ENCODE assay signal across 11 cellular contexts in genomic region chr12:52149651-52150241, GRCh38. TPM values are rescaled to one million over a fixed set of nuclear protein-coding genes. Genes with fewer than 3 reads are reported as not detected.
DNase-seq lines count a peak whose midpoint lies in the region; TF ChIP-seq lines count a peak whose summit lies in the region.
"Had no signal": no experiment of that assay in that cellular context is flagged by ENCODE, and none has a peak within 500 bp of the region (broad histone marks: within the 10 kb centered on the region; RNA-seq: fewer than 3 reads in every experiment).

No MANE protein-coding gene starts in this region.

- TF ChIP-seq CTCF in sigmoid colon (IDR thresholded peaks at IDR 0.05), result no peak

- intact Hi-C loops in sigmoid colon (cut with DNase I), result loop anchor here (5.0 to 10.0 kb wide), 2 partner anchors 435 to 833 kb away; no protein-coding TSS in a partner anchor

- H3K27ac ChIP-seq in esophagus (ENCODE audit: low read depth in 2 of 2, low read length in 1 of 2) (peak overlapping the region; percentile 99 to 100), sigmoid colon (peak overlapping the region; percentile 63 to 87 (median 80))

- peaks cover 6 to 66% of the 10 kb centered on the region in 2 donors for H3K4me1 ChIP-seq in esophagus (ENCODE audit: control insufficient read depth in 2 of 2, insufficient read depth in 2 of 2, low read length in 1 of 2)
- H3K4me1 ChIP-seq in sigmoid colon, result peaks cover 0 to 46% (median 38%) of the 10 kb centered on the region in 4 donors

- WGBS in esophagus, 2 donors, result 65 to 80% methylated on average over 5 of the region's 5 CpGs
- 82 to 89% methylated on average over 5 of the region's 5 CpGs for WGBS in sigmoid colon, 2 donors

- H3K27me3 ChIP-seq in esophagus (ENCODE audit: control insufficient read depth in 1 of 2, insufficient read depth in 2 of 2, low read length in 2 of 2), result no peaks in the 10 kb centered on the region
- H3K27me3 ChIP-seq in sigmoid colon, result no peaks in the 10 kb centered on the region

- H3K36me3 ChIP-seq in esophagus (ENCODE audit: control insufficient read depth in 2 of 2, insufficient read depth in 2 of 2, low read length in 1 of 2) (peaks cover 0 to 2% of the 10 kb centered on the region in 2 donors), sigmoid colon (no peaks in the 10 kb centered on the region)

- no peaks in the 10 kb centered on the region for H3K9me3 ChIP-seq in esophagus (ENCODE audit: control insufficient read depth in 2 of 2, insufficient read depth in 1 of 2, low read depth in 1 of 2, low read length in 1 of 2)
- H3K9me3 ChIP-seq in sigmoid colon, result no peaks in the 10 kb centered on the region

- no peak for TF ChIP-seq EP300 in sigmoid colon (IDR thresholded peaks at IDR 0.05)

- H3K4me3 ChIP-seq in esophagus (ENCODE audit: low read depth in 1 of 2, low read length in 2 of 2), result no peak overlapping the region
- no peak overlapping the region for H3K4me3 ChIP-seq in sigmoid colon

- DNase-seq in Daoy (ENCODE audit: low read depth), result peak; percentile 69
- DNase-seq in RPMI7951 (ENCODE audit: low read depth), result peak; percentile 40
- peak; percentile 48 for DNase-seq in sigmoid colon
- DNase-seq in NCI-H2196 (lab: John Stamatoyannopoulos, UW; ENCODE audit: unreplicated experiment), result no peak
- no peak for DNase-seq in AG08396 (ENCODE audit: low spot score)
- no peak for DNase-seq in activated gamma-delta T cell (lab: John Stamatoyannopoulos, UW)
- no peak for DNase-seq in COR-L47 (lab: John Stamatoyannopoulos, UW)
- DNase-seq: activated naive CD8-positive, alpha-beta T cell treated with anti-CD3 and anti-CD28 coated beads, Interleukin-2, amount 50 U/mL, for 24 hours; Karpas-422; naive B cell had no signal

- no peak for TF ChIP-seq POLR2A in sigmoid colon (IDR thresholded peaks at IDR 0.05)

RNA-seq across cellular contexts. Expression of gene KRT80, which starts 42.1 kb away (rescaled TPM):
- 4.4 and 5.5 TPM in 2 replicates for total RNA-seq in Daoy (2014; rRNA removed; shearing (Covaris generic))
- 1.3 and 2.1 TPM in 2 replicates for total RNA-seq in RPMI7951 (2014; rRNA removed; shearing (Covaris generic))
- polyA plus RNA-seq in esophagus (10 to 100 TPM; 40.9 to 53.9 TPM), sigmoid colon (under 1 TPM in 2 of 3 donors, not detected in 1; under 0.01 to 0.34 TPM)
- total RNA-seq in sigmoid colon, result not detected

Comparison
In these comparisons a context has a peak if more than half of its experiments do, and no peak if none do; other contexts are left out.
1. DNase-seq: peak in Daoy (single experiment), RPMI7951 (single experiment) and sigmoid colon (single experiment); none in NCI-H2196 (single experiment), AG08396 (single experiment), activated gamma-delta T cell (single experiment) and COR-L47 (single experiment).